Comparison of ENCODE assay signal across 8 cellular contexts in the genomic region with DNA sequence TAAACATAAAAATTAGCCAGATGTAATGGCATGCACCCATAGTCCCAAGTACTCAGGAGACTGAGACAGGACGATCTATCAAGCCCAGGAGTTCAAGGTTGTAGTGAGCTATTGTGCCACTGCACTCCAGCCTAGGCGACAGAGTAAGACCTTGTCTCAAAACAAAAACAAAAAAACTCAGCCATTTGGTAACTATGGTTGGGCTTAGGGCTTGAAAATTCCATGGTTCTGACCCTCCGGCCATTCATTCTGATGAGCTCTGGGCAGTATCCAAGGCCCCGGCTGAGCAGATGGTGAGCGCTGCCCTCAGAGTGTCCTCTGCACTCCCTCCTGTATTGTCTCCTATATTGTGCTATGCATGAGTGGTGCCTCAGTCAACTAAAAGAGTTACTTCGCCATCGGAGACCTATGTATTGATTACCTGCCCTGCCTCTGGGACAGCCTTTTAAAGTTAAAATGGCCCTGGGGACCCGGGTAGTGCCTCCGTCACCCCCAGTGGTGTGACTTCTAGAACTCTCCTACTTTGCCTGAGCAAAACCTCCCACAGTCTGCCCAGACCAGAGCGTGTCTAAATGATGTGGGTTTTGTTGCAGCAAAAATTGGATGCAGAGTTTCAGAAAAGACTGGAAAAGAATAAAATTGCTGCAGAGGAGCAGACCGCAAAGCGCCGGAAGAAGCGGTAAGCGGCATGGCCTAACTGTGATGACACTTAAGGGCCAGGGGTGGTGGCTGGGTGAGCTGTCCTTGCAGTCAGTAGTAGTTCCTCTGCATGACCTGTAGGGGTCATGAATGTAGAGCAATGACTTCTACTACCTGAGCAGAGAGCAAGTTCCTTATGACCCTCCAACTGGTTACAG. TPM values are rescaled to one million over a fixed set of nuclear protein-coding genes. Genes with fewer than 3 reads are reported as not detected.
A peak's percentile ranks its signal among the peaks of the same experiment; 100 is the strongest.
DNase-seq lines count a peak whose midpoint lies in the region; ATAC-seq and TF ChIP-seq lines count a peak whose summit lies in the region.

No MANE protein-coding gene starts in this region.

- no peak overlapping the region for H3K4me3 ChIP-seq in BE2C (ENCODE audit: low read depth, low read length)
- no peak overlapping the region for H3K4me3 ChIP-seq in choroid plexus epithelial cell (ENCODE audit: low read depth, low read length)
- H3K4me3 ChIP-seq in lung, result no peak overlapping the region
- H3K4me3 ChIP-seq in upper lobe of right lung, result no peak overlapping the region

- no peaks in the 10 kb centered on the region for H3K27me3 ChIP-seq in BE2C
- H3K27me3 ChIP-seq in lung (ENCODE audit: control insufficient read depth, insufficient read depth), result no peaks in the 10 kb centered on the region
- no peaks in the 10 kb centered on the region for H3K27me3 ChIP-seq in upper lobe of right lung

- DNase-seq in BE2C (peak; percentile 40), NCI-H146 treated with DMSO at 0.1 percent for 48 hours (lab: John Stamatoyannopoulos, UW; ENCODE audit: unreplicated experiment) (peak; percentile 27), T-helper 17 cell (peak in 2 of 3 donors; percentile 27), choroid plexus epithelial cell (ENCODE audit: low read depth) (peak; percentile 63), lung (ENCODE audit: low spot score) (peak; percentile 51), upper lobe of right lung (no peak)

- 72 to 73% methylated on average over 15 of the region's 15 CpGs for WGBS in lung, 2 donors

- intact Hi-C loops in upper lobe of right lung (cut with DNase I), result no loop called here

- peaks cover 10% of the 10 kb centered on the region for H3K4me1 Mint-ChIP-seq in T-helper 17 cell

- no peaks in the 10 kb centered on the region for H3K27me3 Mint-ChIP-seq in T-helper 17 cell

- H3K36me3 Mint-ChIP-seq in T-helper 17 cell (ENCODE audit: low read depth), result peaks cover 8% of the 10 kb centered on the region

- H3K27ac ChIP-seq in lung (ENCODE audit: low read depth in 1 of 2, low read length in 1 of 2) (no peak overlapping the region), upper lobe of right lung (no peak overlapping the region)

- TF ChIP-seq CTCF in BE2C (IDR thresholded peaks at IDR 0.05; ENCODE audit: low read depth, low read length), result peak; percentile 77
- TF ChIP-seq CTCF in choroid plexus epithelial cell (conservative IDR thresholded peaks at IDR 0.05; ENCODE audit: low read depth, low read length), result peak; percentile 61
- peak; percentile 48 for TF ChIP-seq CTCF in lung (IDR thresholded peaks at IDR 0.05; ENCODE audit: control extremely low read depth, extremely low read depth)
- TF ChIP-seq CTCF in upper lobe of right lung (IDR thresholded peaks at IDR 0.05), result peak; percentile 74

- ATAC-seq in GM18511 (IDR thresholded peaks at IDR 0.05; ENCODE audit: unreplicated experiment), result peak; percentile 80
- peak; percentile 88 for ATAC-seq in HG02870 (IDR thresholded peaks at IDR 0.05; ENCODE audit: unreplicated experiment)
- peak; percentile 98 for ATAC-seq in T-helper 17 cell
- ATAC-seq in lung (ENCODE audit: insufficient read depth, low FRiP score), result peak; percentile 81
- ATAC-seq in upper lobe of right lung, result peak; percentile 98

- H3K4me1 ChIP-seq in BE2C, result no peaks in the 10 kb centered on the region
- H3K4me1 ChIP-seq in lung (ENCODE audit: control insufficient read depth in 2 of 2, insufficient read depth in 2 of 2, low read length in 2 of 2), result peaks cover 0 to 2% of the 10 kb centered on the region in 2 donors
- H3K4me1 ChIP-seq in upper lobe of right lung, result no peaks in the 10 kb centered on the region

- no peak overlapping the region for H3K4me3 Mint-ChIP-seq in T-helper 17 cell

- peaks cover 92% of the 10 kb centered on the region for H3K36me3 ChIP-seq in BE2C
- peaks cover 29 to 47% of the 10 kb centered on the region in 2 donors for H3K36me3 ChIP-seq in lung (ENCODE audit: control insufficient read depth in 2 of 2, insufficient read depth in 2 of 2, low read length in 2 of 2)
- H3K36me3 ChIP-seq in upper lobe of right lung, result peaks cover 76% of the 10 kb centered on the region

- H3K27ac Mint-ChIP-seq in T-helper 17 cell, result peak overlapping the region; percentile 85

- H3K9me3 ChIP-seq in BE2C (no peaks in the 10 kb centered on the region), T-helper 17 cell (ENCODE audit: control insufficient read depth, low read length, poor library complexity, severe bottlenecking) (no peaks in the 10 kb centered on the region), lung (ENCODE audit: control insufficient read depth in 2 of 2, insufficient read depth in 1 of 2, low read length in 1 of 2) (no peaks in the 10 kb centered on the region), upper lobe of right lung (no peaks in the 10 kb centered on the region)

RNA-seq across cellular contexts. Expression of a gene that starts 8.1 kb away (rescaled TPM):
- polyA plus RNA-seq in BE2C (2012; ENCODE audit: insufficient read depth, insufficient read length, low read depth), result 70.4 TPM
- 10 to 100 TPM; 38.0 to 44.0 TPM for total RNA-seq in T-helper 17 cell
- 10 to 100 TPM; 21.4 to 29.2 TPM for total RNA-seq in lung
- polyA plus RNA-seq in lung, result 10 to 100 TPM; 14.6 to 25.7 TPM
- total RNA-seq in upper lobe of right lung, result 21.9 TPM

RNA-seq across cellular contexts. Expression of a gene that starts 29.1 kb away (rescaled TPM):
- polyA plus RNA-seq in BE2C (2012; ENCODE audit: insufficient read depth, insufficient read length, low read depth), result 50.6 TPM
- total RNA-seq in T-helper 17 cell, result 10 to 100 TPM; 33.9 to 50.5 TPM
- 10 to 100 TPM; 15.0 to 39.8 TPM for total RNA-seq in lung
- polyA plus RNA-seq in lung, result 10 to 100 TPM in 1 of 2 donors, 1 to 10 TPM in 1; 7.6 to 48.9 TPM
- total RNA-seq in upper lobe of right lung, result 20.0 TPM

RNA-seq across cellular contexts. Expression of a gene that starts 48.0 kb away (rescaled TPM):
- polyA plus RNA-seq in BE2C (2012; ENCODE audit: insufficient read depth, insufficient read length, low read depth), result not detected
- not detected for total RNA-seq in T-helper 17 cell
- total RNA-seq in lung, result not detected
- under 1 TPM; 0.08 to 0.10 TPM for polyA plus RNA-seq in lung
- total RNA-seq in upper lobe of right lung, result not detected
